ENCODE assay signal across 14 cellular contexts in genomic region chr3:121574449-121574848, GRCh38. TPM values are rescaled to one million over a fixed set of nuclear protein-coding genes. Genes with fewer than 3 reads are reported as not detected.
DNase-seq lines count a peak whose midpoint lies in the region; ATAC-seq, FAIRE-seq and TF ChIP-seq lines count a peak whose summit lies in the region.
"Had no signal": no experiment of that assay in that cellular context is flagged by ENCODE, and none has a peak within 500 bp of the region (broad histone marks: within the 10 kb centered on the region; RNA-seq: fewer than 3 reads in every experiment).

No MANE protein-coding gene starts in this region.

- FAIRE-seq in K562 (lab: Jason Lieb, UNC) (peak; percentile 98), kidney (lab: Jason Lieb, UNC) (no peak)

- POLR2A ChIA-PET in K562 (lab: Yijun Ruan, JAX): interaction anchor here (0.6 to 1.1 kb wide), 3 partner anchors 11 to 1414 kb away, joined by 3 read pairs; partner anchors contain the start of gene GOLGB1

- peak; percentile 71 for TF ChIP-seq EP300 in K562 (IDR thresholded peaks at IDR 0.05; ENCODE audit: low read length)

- ATAC-seq in K562: peak; percentile 100
- ATAC-seq: Right ventricle myocardium inferior had no signal

- H3K36me3 ChIP-seq in K562 (ENCODE audit: control insufficient read depth, insufficient read depth, low read length): no peaks in the 10 kb centered on the region
- H3K36me3 ChIP-seq in kidney (ENCODE audit: control insufficient read depth in 1 of 2, insufficient read depth in 2 of 2, low read length in 2 of 2): no peaks in the 10 kb centered on the region
- H3K36me3 ChIP-seq: heart left ventricle had no signal

- no peaks in the 10 kb centered on the region for H3K9me3 ChIP-seq in K562 (replicated peaks; ENCODE audit: control insufficient read depth, insufficient read depth, low read depth, low read length)
- no peaks in the 10 kb centered on the region for H3K9me3 ChIP-seq in kidney (ENCODE audit: control insufficient read depth in 1 of 2, low read length in 2 of 2)
- H3K9me3 ChIP-seq: heart left ventricle had no signal

- no peaks in the 10 kb centered on the region for H3K9me1 ChIP-seq in K562 (ENCODE audit: control insufficient read depth, insufficient read depth, low read length)

- CTCF ChIA-PET in K562 (lab: Yijun Ruan, JAX; ENCODE audit: low intra/inter-chr PET ratio): interaction anchor here (0.6 kb wide), 1 partner anchor 1015 kb away, joined by 3 read pairs; no protein-coding TSS in a partner anchor

- no peak for TF ChIP-seq CTCF in K562 (IDR thresholded peaks at IDR 0.05 in 2 of 3, conservative IDR thresholded peaks at IDR 0.05 in 1 of 3; ENCODE audit: insufficient read depth in 2 of 3, low read depth in 1 of 3, low read length in 3 of 3)
- TF ChIP-seq CTCF in kidney (IDR thresholded peaks at IDR 0.05; ENCODE audit: borderline replicate concordance, extremely low read depth, insufficient read depth): no peak

- H4K20me1 ChIP-seq in K562 (replicated peaks; ENCODE audit: control insufficient read depth, insufficient read depth, low read length): no peaks in the 10 kb centered on the region

- H3K27me3 ChIP-seq in K562 (ENCODE audit: control insufficient read depth in 2 of 2, insufficient read depth in 2 of 2, low read length in 2 of 2): no peaks in the 10 kb centered on the region
- H3K27me3 ChIP-seq: heart left ventricle had no signal

- H2AFZ ChIP-seq in K562 (ENCODE audit: low read depth, low read length): peak overlapping the region; percentile 28

- TF ChIP-seq POLR2A in K562 (conservative IDR thresholded peaks at IDR 0.05): no peak

- H3K4me3 ChIP-seq in K562 (no peak overlapping the region), kidney (ENCODE audit: low read length in 2 of 2) (no peak overlapping the region)
- H3K4me3 ChIP-seq: heart left ventricle had no signal

- no TSS peak for BruUV-seq in K562 (replicated peaks; lab: Mats Ljungman, UMichigan)

- H3K4me1 ChIP-seq in K562 (replicated peaks in 1 of 2; ENCODE audit: control insufficient read depth in 2 of 2, insufficient read depth in 2 of 2, low read length in 2 of 2): peaks cover 3 to 6% of the 10 kb centered on the region in 2 experiments; a peak in 3 of 5 replicates
- H3K4me1 ChIP-seq in kidney (ENCODE audit: control insufficient read depth in 1 of 2, insufficient read depth in 1 of 2, low read depth in 1 of 2, low read length in 2 of 2): no peaks in the 10 kb centered on the region
- H3K4me1 ChIP-seq: heart left ventricle had no signal

- peak overlapping the region; percentile 26 for H3K4me2 ChIP-seq in K562 (ENCODE audit: insufficient read depth, low read length)

- H3K9ac ChIP-seq in K562 (ENCODE audit: insufficient read depth in 1 of 2, low read depth in 2 of 2, low read length in 2 of 2): no peak overlapping the region
- no peak overlapping the region for H3K9ac ChIP-seq in kidney (ENCODE audit: low read length in 2 of 2)

- TF ChIP-seq RAD21 in K562 (CRISPR knock-in tag; conservative IDR thresholded peaks at IDR 0.05 in 1 of 2, IDR thresholded peaks at IDR 0.05 in 1 of 2): no peak

- peak overlapping the region; percentile 54; the same call in 1 of the 3 replicates for H3K27ac ChIP-seq in K562 (ENCODE audit: extremely low read depth, low read depth, low read length)
- no peak overlapping the region for H3K27ac ChIP-seq in kidney (ENCODE audit: low read depth in 2 of 2, low read length in 2 of 2)
- H3K27ac ChIP-seq: heart left ventricle had no signal

- intact Hi-C loops in K562 (cut with micrococcal nuclease): no loop called here
- intact Hi-C loops in kidney (cut with DNase I): no loop called here

- in situ Hi-C loops in K562 (cut with MboI): no loop called here

- 0% methylated on average over 6 of the region's 6 CpGs for WGBS in K562 (ENCODE audit: insufficient coverage, low coverage, missing lambda C conversion rate)

- no peaks in the 10 kb centered on the region for H3K79me2 ChIP-seq in K562 (ENCODE audit: control insufficient read depth, insufficient read depth, low read length)

- DNase-seq in NCI-H2081 (lab: John Stamatoyannopoulos, UW) (peak; percentile 4 to 41), NCI-H2081 treated with DMSO at 0.1 percent for 48 hours (lab: John Stamatoyannopoulos, UW) (no peak), NCI-H2171 treated with DMSO at 0.1 percent for 48 hours (lab: John Stamatoyannopoulos, UW) (peak; percentile 72), K562 (ENCODE audit: extremely low read depth in 1 of 4, low spot score in 3 of 4) (peak; percentile 43 to 87 (median 52)), non-pigmented ciliary epithelial cell (ENCODE audit: low read depth) (peak; percentile 8), UCSD-AML1 (lab: John Stamatoyannopoulos, UW; ENCODE audit: unreplicated experiment) (no peak), epidermal melanocyte (ENCODE audit: insufficient read length, low spot score) (no peak), kidney (no peak)
- DNase-seq: activated CD4-positive, alpha-beta memory T cell treated with anti-CD3 and anti-CD28 coated beads for 36 hours; activated naive CD4-positive, alpha-beta T cell treated with anti-CD3 and anti-CD28 coated beads, Interleukin-2, amount 10 ng/mL, durations not matched to agents 7 days and 5 days; H7; heart left ventricle had no signal

TF ChIP-seq in K562, 482 proteins besides CTCF, POLR2A, EP300 and RAD21 (continues in another document):
- TF ChIP-seq CBFA2T3 (IDR thresholded peaks at IDR 0.05) (peak; percentile 81), RAD51 (IDR thresholded peaks at IDR 0.05; ENCODE audit: borderline replicate concordance, low read depth) (0 out of 2 replicates have a peak, but pooled peaks have one; percentile 8), CC2D1A (IDR thresholded peaks at IDR 0.05) (no peak), NR3C1 (CRISPR knock-in tag; IDR thresholded peaks at IDR 0.05) (no peak)

RNA-seq across cellular contexts. Expression of gene ARGFX, which starts 6.7 kb away (rescaled TPM):
- total RNA-seq in K562 (2011; cell fraction: chromatin; rRNA removed; ENCODE audit: low replicate concordance): not detected in 2 replicates
- total RNA-seq in K562 (2011; cell fraction: nucleolus; rRNA removed): not detected in 2 replicates
- not detected in 2 replicates for total RNA-seq in K562 (2011; cell fraction: nucleoplasm; rRNA removed)
- total RNA-seq in K562 (2014; rRNA removed) (not detected in 2 replicates), K562 (2014; rRNA removed; fragmentation: Illumina TruSeq; extraction: Trizol) (not detected in 2 replicates), K562 (2015; rRNA removed; fragmentation: Illumina TruSeq; extraction: Trizol) (not detected in 2 replicates), K562 (2021) (not detected in 2 replicates), kidney (not detected)
- polyA plus RNA-seq in K562 (2011; rRNA removed) (not detected in 2 replicates), K562 (2014; fragmentation: Illumina TruSeq; extraction: Trizol) (not detected in 2 replicates), K562 (2014; fragmentation: Nextera tagmentation; extraction: Ambion mirVana) (not detected), K562 (2014; rRNA removed) (not detected in 2 replicates), kidney (ENCODE audit: insufficient read depth, low read depth, low replicate concordance) (not detected)
- not detected in 2 replicates for polyA plus RNA-seq in K562 (2011; cell fraction: cytosol; rRNA removed)
- not detected in 2 replicates for polyA plus RNA-seq in K562 (2011; cell fraction: nucleus; rRNA removed)
- polyA plus RNA-seq in K562 (2012): not detected in 2 replicates
- not detected in 2 replicates for polyA minus RNA-seq in K562 (2011; rRNA and poly(A)+ RNA removed)
- polyA minus RNA-seq in K562 (2011; cell fraction: cytosol; rRNA and poly(A)+ RNA removed): not detected in 2 replicates
- polyA minus RNA-seq in K562 (2011; cell fraction: nucleus; rRNA and poly(A)+ RNA removed): not detected in 2 replicates
- total RNA-seq: activated CD4-positive, alpha-beta memory T cell treated with anti-CD3 and anti-CD28 coated beads for 36 hours; H7; heart left ventricle; Right ventricle myocardium inferior; urinary bladder had no signal
- polyA plus RNA-seq: heart left ventricle, urinary bladder had no signal

RNA-seq across cellular contexts. Expression of gene FBXO40, which starts 18.7 kb away (rescaled TPM):
- total RNA-seq in K562 (2011; cell fraction: chromatin; rRNA removed; ENCODE audit: low replicate concordance): not detected in 2 replicates
- total RNA-seq in K562 (2011; cell fraction: nucleolus; rRNA removed): not detected in 2 replicates
- not detected in 2 replicates for total RNA-seq in K562 (2011; cell fraction: nucleoplasm; rRNA removed)
- 0.05 TPM in 1 of 2 replicates, not detected in the other for total RNA-seq in K562 (2014; rRNA removed)
- total RNA-seq in K562 (2014; rRNA removed; fragmentation: Illumina TruSeq; extraction: Trizol): 0.03 and 0.04 TPM in 2 replicates
- total RNA-seq in K562 (2015; rRNA removed; fragmentation: Illumina TruSeq; extraction: Trizol): 0.04 TPM in 1 of 2 replicates, not detected in the other
- total RNA-seq in K562 (2021): not detected in 2 replicates
- polyA plus RNA-seq in K562 (2011; rRNA removed): not detected in 2 replicates
- not detected in 2 replicates for polyA plus RNA-seq in K562 (2011; cell fraction: cytosol; rRNA removed)
- not detected in 2 replicates for polyA plus RNA-seq in K562 (2011; cell fraction: nucleus; rRNA removed)
- 0.01 TPM in 1 of 2 replicates, not detected in the other for polyA plus RNA-seq in K562 (2012)
- polyA plus RNA-seq in K562 (2014; fragmentation: Illumina TruSeq; extraction: Trizol): 0.04 TPM in 1 of 2 replicates, not detected in the other
- under 1 TPM in 1 of 2 experiments, not detected in 1; 0.01 TPM for polyA plus RNA-seq in K562 (2014; fragmentation: Nextera tagmentation; extraction: Ambion mirVana)
- 0.01 TPM in 1 of 2 replicates, not detected in the other for polyA plus RNA-seq in K562 (2014; rRNA removed)
- not detected in 2 replicates for polyA minus RNA-seq in K562 (2011; rRNA and poly(A)+ RNA removed)
- not detected in 2 replicates for polyA minus RNA-seq in K562 (2011; cell fraction: cytosol; rRNA and poly(A)+ RNA removed)
- not detected in 2 replicates for polyA minus RNA-seq in K562 (2011; cell fraction: nucleus; rRNA and poly(A)+ RNA removed)
- not detected for total RNA-seq in kidney
- polyA plus RNA-seq in kidney (ENCODE audit: insufficient read depth, low read depth, low replicate concordance): not detected
- total RNA-seq: activated CD4-positive, alpha-beta memory T cell treated with anti-CD3 and anti-CD28 coated beads for 36 hours; urinary bladder had no signal
- polyA plus RNA-seq: urinary bladder had no signal

RNA-seq across cellular contexts. Expression of gene POLQ, which starts 28.7 kb away (rescaled TPM):
- 21.5 and 73.7 TPM in 2 replicates for total RNA-seq in K562 (2011; cell fraction: chromatin; rRNA removed; ENCODE audit: low replicate concordance)
- 11.8 and 18.8 TPM in 2 replicates for total RNA-seq in K562 (2011; cell fraction: nucleolus; rRNA removed)
- total RNA-seq in K562 (2011; cell fraction: nucleoplasm; rRNA removed): 22.8 and 23.6 TPM in 2 replicates
- total RNA-seq in K562 (2014; rRNA removed) (8.8 and 10.2 TPM in 2 replicates), K562 (2014; rRNA removed; fragmentation: Illumina TruSeq; extraction: Trizol) (15.8 and 18.3 TPM in 2 replicates), K562 (2015; rRNA removed; fragmentation: Illumina TruSeq; extraction: Trizol) (15.8 and 19.0 TPM in 2 replicates), K562 (2021) (8.8 and 10.8 TPM in 2 replicates), kidney (0.35 TPM)
- polyA plus RNA-seq in K562 (2011; rRNA removed) (8.4 and 11.2 TPM in 2 replicates), K562 (2014; fragmentation: Illumina TruSeq; extraction: Trizol) (6.7 and 8.1 TPM in 2 replicates), K562 (2014; fragmentation: Nextera tagmentation; extraction: Ambion mirVana) (1 to 10 TPM; 1.5 to 2.1 TPM), K562 (2014; rRNA removed) (5.9 and 8.0 TPM in 2 replicates), kidney (ENCODE audit: insufficient read depth, low read depth, low replicate concordance) (not detected)
- 0.95 and 3.2 TPM in 2 replicates for polyA plus RNA-seq in K562 (2011; cell fraction: cytosol; rRNA removed)
- polyA plus RNA-seq in K562 (2011; cell fraction: nucleus; rRNA removed): 17.6 and 20.5 TPM in 2 replicates
- polyA plus RNA-seq in K562 (2012): 5.4 TPM in 2 replicates
- polyA minus RNA-seq in K562 (2011; rRNA and poly(A)+ RNA removed): 33.6 and 44.6 TPM in 2 replicates
- polyA minus RNA-seq in K562 (2011; cell fraction: cytosol; rRNA and poly(A)+ RNA removed): 12.7 and 13.5 TPM in 2 replicates
- 33.3 and 58.1 TPM in 2 replicates for polyA minus RNA-seq in K562 (2011; cell fraction: nucleus; rRNA and poly(A)+ RNA removed)

Comparison
In these comparisons a context has a peak if more than half of its experiments do, and no peak if none do; other contexts are left out.
1. DNase-seq: peak in NCI-H2081 (2 of 2), NCI-H2171 treated with DMSO at 0.1 percent for 48 hours (single experiment), K562 (4 of 4) and non-pigmented ciliary epithelial cell (single experiment); none in NCI-H2081 treated with DMSO at 0.1 percent for 48 hours (single experiment), UCSD-AML1 (single experiment), epidermal melanocyte (single experiment) and kidney (single experiment).